In the genomic region with DNA sequence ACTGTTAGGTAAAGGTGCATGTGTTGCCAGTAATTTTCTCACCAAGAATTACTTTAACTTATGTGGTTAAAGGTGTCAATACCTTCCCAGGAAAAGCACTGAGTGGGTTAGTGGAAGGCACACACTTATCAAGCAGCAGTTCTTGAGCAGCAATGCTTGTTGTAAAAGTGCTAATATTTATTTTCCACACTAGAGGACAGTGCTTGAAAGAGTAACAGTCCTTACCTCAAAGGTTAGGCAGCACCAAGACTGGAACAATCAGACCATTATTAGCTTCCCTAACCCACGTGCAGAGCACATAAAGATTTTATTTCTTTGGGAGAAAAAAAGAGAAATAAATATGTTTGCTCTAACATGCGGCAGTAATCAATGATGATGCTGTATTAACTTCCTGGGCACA, we compare ENCODE assay signal across 9 cellular contexts. TPM values are rescaled to one million over a fixed set of nuclear protein-coding genes. Genes with fewer than 3 reads are reported as not detected.
DNase-seq lines count a peak whose midpoint lies in the region; ATAC-seq and TF ChIP-seq lines count a peak whose summit lies in the region.
"Had no signal": no experiment of that assay in that cellular context is flagged by ENCODE, and none has a peak within 500 bp of the region (broad histone marks: within the 10 kb centered on the region; RNA-seq: fewer than 3 reads in every experiment).

No MANE protein-coding gene starts in this region.

- H3K27me3 Mint-ChIP-seq in brain, result peaks cover 17% of the 10 kb centered on the region
- H3K27me3 Mint-ChIP-seq in glutamatergic neuron (ENCODE audit: unreplicated experiment), result peaks cover 6% of the 10 kb centered on the region

- H3K9ac ChIP-seq in Karpas-422 (ENCODE audit: low read length) (no peak overlapping the region), mesenchymal stem cell (ENCODE audit: low read length) (peak overlapping the region; percentile 9)

- H3K4me2 ChIP-seq in Karpas-422 (ENCODE audit: low read depth, low read length, poor library complexity, severe bottlenecking) (no peak overlapping the region), mesenchymal stem cell (ENCODE audit: low read length, poor library complexity, severe bottlenecking) (no peak overlapping the region)

- H3K79me1 ChIP-seq in mesenchymal stem cell (replicated peaks; ENCODE audit: low read length, poor library complexity, severe bottlenecking), result no peaks in the 10 kb centered on the region

- H4K8ac ChIP-seq in mesenchymal stem cell (ENCODE audit: low read length), result no peak overlapping the region

- H3K36me3 Mint-ChIP-seq in brain, result no peaks in the 10 kb centered on the region
- H3K36me3 Mint-ChIP-seq in glutamatergic neuron (ENCODE audit: unreplicated experiment), result peaks cover 2% of the 10 kb centered on the region
- H3K36me3 Mint-ChIP-seq: activated naive CD8-positive, alpha-beta T cell treated with anti-CD3 and anti-CD28 coated beads, Interleukin-2, amount 10 ng/mL, durations not matched to agents 7 days and 5 days had no signal

- H3K4me1 Mint-ChIP-seq in brain (peaks cover 39% of the 10 kb centered on the region), glutamatergic neuron (ENCODE audit: low read depth, unreplicated experiment) (peaks cover 24% of the 10 kb centered on the region)

- no peaks in the 10 kb centered on the region for H3K79me2 ChIP-seq in Karpas-422 (ENCODE audit: low read length)

- no peak overlapping the region for H2BK12ac ChIP-seq in mesenchymal stem cell (ENCODE audit: low read length in 2 of 2)

- peak overlapping the region; percentile 41; the same call in 1 of the 2 replicates for H2AFZ ChIP-seq in Karpas-422 (ENCODE audit: low read length)
- no peak overlapping the region for H2AFZ ChIP-seq in mesenchymal stem cell (ENCODE audit: low read depth, low read length)

- H4K91ac ChIP-seq in mesenchymal stem cell (ENCODE audit: low read length), result no peak overlapping the region

- H3K27ac Mint-ChIP-seq in brain (peak overlapping the region in 4 of 5 experiments; percentile 32 to 89 (median 56)), glutamatergic neuron (ENCODE audit: unreplicated experiment) (no peak overlapping the region)
- H3K27ac Mint-ChIP-seq: activated naive CD8-positive, alpha-beta T cell treated with anti-CD3 and anti-CD28 coated beads, Interleukin-2, amount 10 ng/mL, durations not matched to agents 7 days and 5 days had no signal

- TF ChIP-seq CTCF in brain (conservative IDR thresholded peaks at IDR 0.05) (peak; percentile 59 to 69), glutamatergic neuron (IDR thresholded peaks at IDR 0.05; ENCODE audit: partially characterized antibody, unreplicated experiment) (no peak)

- H2BK15ac ChIP-seq in mesenchymal stem cell (ENCODE audit: low read depth, poor library complexity, severe bottlenecking), result no peak overlapping the region

- no peak overlapping the region for H2BK120ac ChIP-seq in mesenchymal stem cell (ENCODE audit: low read depth, low read length)

- H3K9me2 ChIP-seq in Karpas-422 (replicated peaks; ENCODE audit: insufficient read depth, low read length), result no peaks in the 10 kb centered on the region

- H3K23ac ChIP-seq in mesenchymal stem cell (ENCODE audit: low read length in 2 of 2), result no peak overlapping the region

- no peak overlapping the region for H3K4me3 ChIP-seq in Karpas-422 (ENCODE audit: low read length)
- no peak overlapping the region for H3K4me3 ChIP-seq in mesenchymal stem cell (ENCODE audit: insufficient read depth in 1 of 2, low read depth in 1 of 2, low read length in 2 of 2)

- H3K36me3 ChIP-seq in Karpas-422 (ENCODE audit: insufficient read depth, low read length) (no peaks in the 10 kb centered on the region), mesenchymal stem cell (ENCODE audit: control insufficient read depth in 1 of 2, insufficient read depth in 2 of 2, low read depth in 1 of 2, low read length in 2 of 2) (no peaks in the 10 kb centered on the region)

- WGBS in mesenchymal stem cell, result 88% methylated on average over 1 of the region's 2 CpGs

- no peak overlapping the region for H3K27ac ChIP-seq in Karpas-422 (ENCODE audit: low read length)
- no peak overlapping the region for H3K27ac ChIP-seq in mesenchymal stem cell (ENCODE audit: low read length, poor library complexity, severe bottlenecking)

- H3K14ac ChIP-seq in mesenchymal stem cell (ENCODE audit: low read length in 2 of 2), result no peak overlapping the region

- ATAC-seq in GM21526 (IDR thresholded peaks at IDR 0.05; ENCODE audit: low FRiP score, unreplicated experiment), result no peak
- no peak for ATAC-seq in GM18870 (IDR thresholded peaks at IDR 0.05; ENCODE audit: unreplicated experiment)

- H3K9me3 Mint-ChIP-seq in brain, result peaks cover under 1 to 5% (median 3%) of the 10 kb centered on the region in 5 experiments
- peaks cover 4% of the 10 kb centered on the region for H3K9me3 Mint-ChIP-seq in glutamatergic neuron (ENCODE audit: unreplicated experiment)
- H3K9me3 Mint-ChIP-seq: activated naive CD8-positive, alpha-beta T cell treated with anti-CD3 and anti-CD28 coated beads, Interleukin-2, amount 10 ng/mL, durations not matched to agents 7 days and 5 days had no signal

- H3K4me1 ChIP-seq in Karpas-422 (ENCODE audit: low read length) (peaks cover 36% of the 10 kb centered on the region), mesenchymal stem cell (ENCODE audit: control insufficient read depth, insufficient read depth, low read depth, low read length) (peaks cover 2% of the 10 kb centered on the region)

- no peaks in the 10 kb centered on the region for H4K20me1 ChIP-seq in Karpas-422 (ENCODE audit: insufficient read depth, low read depth, low read length)

- no peak overlapping the region for H2AK5ac ChIP-seq in mesenchymal stem cell (ENCODE audit: low read length, severe bottlenecking)

- DNase-seq in DMS53 treated with DMSO at 0.1 percent for 48 hours (lab: John Stamatoyannopoulos, UW; ENCODE audit: unreplicated experiment) (peak; percentile 60), Karpas-422 (peak; percentile 69), mesenchymal stem cell (peak; percentile 40), glutamatergic neuron (no peak)
- DNase-seq in activated CD4-positive, CD25-positive, alpha-beta regulatory T cell (lab: John Stamatoyannopoulos, UW), result no peak
- DNase-seq: activated naive CD8-positive, alpha-beta T cell treated with anti-CD3 and anti-CD28 coated beads, Interleukin-2, amount 10 ng/mL, durations not matched to agents 7 days and 5 days had no signal

- no peak overlapping the region for H3K18ac ChIP-seq in mesenchymal stem cell (ENCODE audit: low read depth in 1 of 2, low read length in 2 of 2)

- H3K4ac ChIP-seq in mesenchymal stem cell (ENCODE audit: low read depth in 1 of 2, low read length in 2 of 2), result no peak overlapping the region

- H3K9me3 ChIP-seq in Karpas-422 (ENCODE audit: low read length), result no peaks in the 10 kb centered on the region
- H3K9me3 ChIP-seq in mesenchymal stem cell (ENCODE audit: control insufficient read depth, low read length), result no peaks in the 10 kb centered on the region

- no peak overlapping the region for H2BK5ac ChIP-seq in mesenchymal stem cell (ENCODE audit: low read depth, low read length, poor library complexity, severe bottlenecking)

- H3K4me3 Mint-ChIP-seq in brain (peak overlapping the region in 1 of 5 experiments; percentile 67), glutamatergic neuron (ENCODE audit: unreplicated experiment) (no peak overlapping the region)
- H3K4me3 Mint-ChIP-seq: activated naive CD8-positive, alpha-beta T cell treated with anti-CD3 and anti-CD28 coated beads, Interleukin-2, amount 10 ng/mL, durations not matched to agents 7 days and 5 days had no signal

- H3K27me3 ChIP-seq in Karpas-422 (ENCODE audit: low read length) (no peaks in the 10 kb centered on the region), mesenchymal stem cell (ENCODE audit: control insufficient read depth in 1 of 2, insufficient read depth in 1 of 2, low read length in 2 of 2) (no peaks in the 10 kb centered on the region)

RNA-seq across cellular contexts. Expression of a gene that starts 48.8 kb away (rescaled TPM):
- 35.8 and 63.8 TPM in 2 replicates for total RNA-seq in Karpas-422 (2014; rRNA removed; shearing (Covaris generic); ENCODE audit: low replicate concordance)
- polyA plus RNA-seq in brain (ENCODE audit: insufficient read depth, low read depth, low replicate concordance), result 7.8 TPM
- polyA plus RNA-seq in mesenchymal stem cell (2013, experiment 1 of 2), result 57.8 TPM
- 61.2 TPM for polyA plus RNA-seq in mesenchymal stem cell (2013, experiment 2 of 2)
- total RNA-seq in glutamatergic neuron (ENCODE audit: unreplicated experiment), result 57.7 TPM

Comparison
In these comparisons a context has a peak if more than half of its experiments do, and no peak if none do; other contexts are left out.
1. DNase-seq: peak in DMS53 treated with DMSO at 0.1 percent for 48 hours (single experiment), Karpas-422 (single experiment) and mesenchymal stem cell (single experiment); none in glutamatergic neuron (single experiment) and activated CD4-positive, CD25-positive, alpha-beta regulatory T cell (0 of 4).